In the genomic region with DNA sequence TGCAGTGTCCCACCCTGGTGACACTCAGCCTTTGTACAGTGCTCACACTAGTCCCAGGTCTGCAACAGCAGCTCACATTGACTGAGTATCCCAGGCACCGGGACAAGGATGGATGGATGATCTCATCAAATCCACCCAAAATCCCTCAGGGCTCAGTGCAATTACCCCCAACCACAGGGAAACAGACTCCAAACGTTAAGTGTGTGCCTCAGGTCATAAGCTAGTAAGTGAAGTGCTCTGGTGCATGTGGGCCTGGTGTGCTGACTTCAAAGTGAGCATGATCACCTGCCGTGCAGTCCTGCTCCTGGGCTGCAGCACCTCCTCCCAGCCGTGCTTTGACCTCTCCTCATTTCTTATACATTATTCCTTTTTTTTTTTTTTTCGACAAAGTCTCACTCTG, we compare ENCODE assay signal across 1 cellular context.
TF ChIP-seq lines count a peak whose summit lies in the region.

No MANE protein-coding gene starts in this region.

TF ChIP-seq in GM23338, 12 proteins besides CTCF, POLR2A, EP300 and RAD21 (continued from another document):
- TF ChIP-seq, protein P1, sequence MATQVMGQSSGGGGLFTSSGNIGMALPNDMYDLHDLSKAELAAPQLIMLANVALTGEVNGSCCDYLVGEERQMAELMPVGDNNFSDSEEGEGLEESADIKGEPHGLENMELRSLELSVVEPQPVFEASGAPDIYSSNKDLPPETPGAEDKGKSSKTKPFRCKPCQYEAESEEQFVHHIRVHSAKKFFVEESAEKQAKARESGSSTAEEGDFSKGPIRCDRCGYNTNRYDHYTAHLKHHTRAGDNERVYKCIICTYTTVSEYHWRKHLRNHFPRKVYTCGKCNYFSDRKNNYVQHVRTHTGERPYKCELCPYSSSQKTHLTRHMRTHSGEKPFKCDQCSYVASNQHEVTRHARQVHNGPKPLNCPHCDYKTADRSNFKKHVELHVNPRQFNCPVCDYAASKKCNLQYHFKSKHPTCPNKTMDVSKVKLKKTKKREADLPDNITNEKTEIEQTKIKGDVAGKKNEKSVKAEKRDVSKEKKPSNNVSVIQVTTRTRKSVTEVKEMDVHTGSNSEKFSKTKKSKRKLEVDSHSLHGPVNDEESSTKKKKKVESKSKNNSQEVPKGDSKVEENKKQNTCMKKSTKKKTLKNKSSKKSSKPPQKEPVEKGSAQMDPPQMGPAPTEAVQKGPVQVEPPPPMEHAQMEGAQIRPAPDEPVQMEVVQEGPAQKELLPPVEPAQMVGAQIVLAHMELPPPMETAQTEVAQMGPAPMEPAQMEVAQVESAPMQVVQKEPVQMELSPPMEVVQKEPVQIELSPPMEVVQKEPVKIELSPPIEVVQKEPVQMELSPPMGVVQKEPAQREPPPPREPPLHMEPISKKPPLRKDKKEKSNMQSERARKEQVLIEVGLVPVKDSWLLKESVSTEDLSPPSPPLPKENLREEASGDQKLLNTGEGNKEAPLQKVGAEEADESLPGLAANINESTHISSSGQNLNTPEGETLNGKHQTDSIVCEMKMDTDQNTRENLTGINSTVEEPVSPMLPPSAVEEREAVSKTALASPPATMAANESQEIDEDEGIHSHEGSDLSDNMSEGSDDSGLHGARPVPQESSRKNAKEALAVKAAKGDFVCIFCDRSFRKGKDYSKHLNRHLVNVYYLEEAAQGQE (IDR thresholded peaks at IDR 0.05; ENCODE audit: unreplicated experiment), result no peak
- no peak for TF ChIP-seq STAT1 (IDR thresholded peaks at IDR 0.05; ENCODE audit: unreplicated experiment)
